ENCODE assay signal across 9 cellular contexts in the genomic region with DNA sequence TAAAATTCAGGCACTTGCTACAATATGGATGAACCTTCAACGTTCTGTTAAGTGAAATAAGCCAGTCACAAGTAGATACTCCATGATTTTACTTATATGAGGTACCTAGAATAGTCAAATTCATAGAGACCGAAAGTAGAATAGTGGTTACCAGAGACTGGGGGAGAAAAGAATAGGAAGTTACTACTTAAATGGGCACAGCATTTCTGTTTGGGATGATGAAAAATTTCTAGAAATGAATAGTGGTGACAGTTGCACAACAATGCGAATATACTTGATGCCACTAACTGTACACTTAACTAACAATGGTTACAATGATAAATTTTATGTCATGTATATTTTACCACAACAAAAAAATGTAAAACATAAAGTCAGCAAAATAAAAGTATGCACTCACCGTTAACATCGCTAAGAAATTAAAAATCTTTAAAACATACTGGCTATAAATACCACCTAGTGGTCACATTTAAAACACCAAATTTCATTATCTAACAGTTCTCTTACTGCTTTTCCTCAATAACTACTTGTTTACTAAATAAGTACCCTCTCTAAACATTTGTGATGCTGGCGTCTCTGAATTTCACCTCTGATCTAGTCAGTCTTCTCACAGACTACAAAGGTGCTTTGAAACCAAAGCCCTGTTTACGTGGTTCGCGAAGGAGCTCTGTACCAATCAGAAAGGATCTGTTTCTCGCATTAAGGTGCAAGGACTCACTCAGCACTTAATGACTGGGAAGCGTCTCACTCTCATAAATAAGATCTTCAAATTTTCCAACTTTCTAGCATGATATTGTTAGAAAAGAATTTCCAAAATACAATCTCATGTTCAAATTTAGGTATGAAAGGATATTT. TPM values are rescaled to one million over a fixed set of nuclear protein-coding genes. Genes with fewer than 3 reads are reported as not detected.
A peak's percentile ranks its signal among the peaks of the same experiment; 100 is the strongest.
DNase-seq lines count a peak whose midpoint lies in the region; ATAC-seq and TF ChIP-seq lines count a peak whose summit lies in the region.
"Had no signal": no experiment of that assay in that cellular context is flagged by ENCODE, and none has a peak within 500 bp of the region (broad histone marks: within the 10 kb centered on the region; RNA-seq: fewer than 3 reads in every experiment).

No MANE protein-coding gene starts in this region.

- DNase-seq in DND-41 = no peak
- no peak for DNase-seq in body of pancreas
- DNase-seq in activated CD4-positive, alpha-beta T cell treated with anti-CD3 and anti-CD28 coated beads for 48 hours = no peak
- no peak for DNase-seq in stimulated activated naive CD4-positive, alpha-beta T cell treated with Interleukin-2 at 50 U/mL for 16 hours (lab: John Stamatoyannopoulos, UW)
- DNase-seq in NCI-H1105 (lab: John Stamatoyannopoulos, UW) = no peak
- DNase-seq: naive B cell had no signal

- H4K20me1 ChIP-seq in DND-41 (ENCODE audit: insufficient read depth, low read length) (no peaks in the 10 kb centered on the region), KMS-11 (ENCODE audit: insufficient read depth) (no peaks in the 10 kb centered on the region)

- H3K4me2 ChIP-seq in DND-41 (ENCODE audit: insufficient read depth, low read length) (no peak overlapping the region), KMS-11 (no peak overlapping the region)

- TF ChIP-seq CTCF in DND-41 (IDR thresholded peaks at IDR 0.05; ENCODE audit: borderline replicate concordance, extremely low read depth, low read length, poor library complexity, severe bottlenecking) = peak; percentile 42
- peak; percentile 57; the same call in 1 of the 2 replicates for TF ChIP-seq CTCF in KMS-11 (conservative IDR thresholded peaks at IDR 0.05; ENCODE audit: low read depth, low read length)
- peak; percentile 18 to 48 (median 41) for TF ChIP-seq CTCF in body of pancreas (IDR thresholded peaks at IDR 0.05)
- peak; percentile 35 to 55 (median 36) for TF ChIP-seq CTCF in nephron (IDR thresholded peaks at IDR 0.05; ENCODE audit: unreplicated experiment in 3 of 3)

- 56 to 58% methylated on average over 11 of the region's 11 CpGs for WGBS in body of pancreas, 2 donors

- H3K9ac ChIP-seq in DND-41 (ENCODE audit: low read depth, low read length) = no peak overlapping the region
- H3K9ac ChIP-seq in KMS-11 = no peak overlapping the region

- peak; percentile 24; the same call in 1 of the 3 replicates for ATAC-seq in DND-41 (ENCODE audit: insufficient read depth, low read depth)
- ATAC-seq in body of pancreas = no peak
- no peak for ATAC-seq in GM21360 (IDR thresholded peaks at IDR 0.05; ENCODE audit: unreplicated experiment)

- H2AFZ ChIP-seq in DND-41 (ENCODE audit: low read depth, low read length) (no peak overlapping the region), KMS-11 (ENCODE audit: low read depth) (no peak overlapping the region)

- H3K9me3 ChIP-seq in DND-41 (ENCODE audit: insufficient read depth, low read length, severe bottlenecking) (no peaks in the 10 kb centered on the region), body of pancreas (no peaks in the 10 kb centered on the region)

- H3K4me1 Mint-ChIP-seq in nephron = no peaks in the 10 kb centered on the region
- H3K4me1 Mint-ChIP-seq: naive B cell had no signal

- H3K4me1 ChIP-seq in DND-41 (ENCODE audit: insufficient read depth, low read length) (no peaks in the 10 kb centered on the region), KMS-11 (ENCODE audit: low read depth, poor library complexity, severe bottlenecking) (no peaks in the 10 kb centered on the region), body of pancreas (no peaks in the 10 kb centered on the region)

- H3K36me3 Mint-ChIP-seq in nephron (ENCODE audit: low read depth) = peaks cover 31% of the 10 kb centered on the region

- H3K27me3 ChIP-seq in DND-41 (ENCODE audit: insufficient read depth, low read length, poor library complexity) = no peaks in the 10 kb centered on the region
- no peaks in the 10 kb centered on the region for H3K27me3 ChIP-seq in KMS-11 (ENCODE audit: insufficient read depth, low read depth)
- H3K27me3 ChIP-seq in body of pancreas = no peaks in the 10 kb centered on the region

- H3K27ac ChIP-seq in DND-41 (ENCODE audit: low read length) (no peak overlapping the region), KMS-11 (no peak overlapping the region), body of pancreas (no peak overlapping the region)

- H3K9me3 Mint-ChIP-seq in nephron = no peaks in the 10 kb centered on the region
- H3K9me3 Mint-ChIP-seq: naive B cell had no signal

- no peak overlapping the region for H3K27ac Mint-ChIP-seq in nephron
- H3K27ac Mint-ChIP-seq: naive B cell had no signal

- no peak overlapping the region for H3K4me3 Mint-ChIP-seq in nephron
- H3K4me3 Mint-ChIP-seq: naive B cell had no signal

- intact Hi-C loops in body of pancreas (cut with DNase I) = no loop called here

- H3K4me3 ChIP-seq in DND-41 (ENCODE audit: low read depth in 1 of 2, low read length in 2 of 2) (no peak overlapping the region), KMS-11 (IDR thresholded peaks at IDR 0.05; ENCODE audit: insufficient read depth, low read depth, low read length) (no peak overlapping the region), body of pancreas (no peak overlapping the region)

- TF ChIP-seq POLR2A in body of pancreas (IDR thresholded peaks at IDR 0.05) = no peak

- no peaks in the 10 kb centered on the region for H3K27me3 Mint-ChIP-seq in nephron (ENCODE audit: low read depth)
- H3K27me3 Mint-ChIP-seq: naive B cell had no signal

- H3K36me3 ChIP-seq in DND-41 (ENCODE audit: insufficient read depth, low read length) (peaks cover 25% of the 10 kb centered on the region; the same call in 1 of the 2 replicates), KMS-11 (ENCODE audit: insufficient read depth) (no peaks in the 10 kb centered on the region), body of pancreas (replicated peaks in 1 of 2; ENCODE audit: insufficient read depth in 1 of 2, low read depth in 2 of 2) (no peaks in the 10 kb centered on the region)

- H3K79me2 ChIP-seq in DND-41 (ENCODE audit: insufficient read depth, low read length) = no peaks in the 10 kb centered on the region
- H3K79me2 ChIP-seq in KMS-11 (ENCODE audit: insufficient read depth, low read depth) = no peaks in the 10 kb centered on the region

RNA-seq across cellular contexts. Expression of a gene that starts 22.7 kb away (rescaled TPM):
- total RNA-seq in body of pancreas = 1 to 10 TPM; 5.9 to 8.8 TPM

RNA-seq across cellular contexts. Expression of a gene that starts 32.5 kb away (rescaled TPM):
- 1 to 10 TPM in 1 of 2 donors, under 1 TPM in 1; 0.99 to 1.6 TPM for total RNA-seq in body of pancreas

RNA-seq across cellular contexts. Expression of a gene that starts 40.9 kb away (rescaled TPM):
- not detected for total RNA-seq in body of pancreas

RNA-seq across cellular contexts. Expression of a gene that starts 56.7 kb away (rescaled TPM):
- total RNA-seq in body of pancreas = not detected
